Comparison of ENCODE assay signal across 8 cellular contexts in the genomic region with DNA sequence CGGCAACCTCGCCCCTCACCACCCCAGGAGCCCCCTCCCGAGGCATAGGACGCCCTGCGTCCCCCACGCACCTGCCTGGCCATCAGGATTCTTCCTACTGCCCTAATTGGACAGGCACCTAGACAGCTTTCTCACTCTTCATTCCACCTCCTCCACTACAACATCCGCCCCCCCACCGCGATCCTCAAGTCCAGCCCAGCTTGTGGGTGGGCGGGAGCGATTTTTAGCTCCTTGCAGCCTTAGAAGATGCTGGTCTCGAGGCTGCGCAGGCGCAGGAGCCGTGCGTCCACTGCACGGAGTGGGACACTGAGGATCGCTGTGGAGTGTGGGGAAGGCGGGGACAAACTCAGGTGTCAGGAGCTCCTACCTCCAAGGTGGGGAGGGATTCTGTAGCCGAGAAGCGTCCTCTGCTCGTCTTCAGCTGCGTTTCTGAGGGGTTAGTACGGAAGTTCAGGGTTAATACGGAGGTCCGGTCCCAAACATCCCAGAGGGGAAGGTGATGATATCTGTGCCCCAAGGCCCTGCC. TPM values are rescaled to one million over a fixed set of nuclear protein-coding genes. Genes with fewer than 3 reads are reported as not detected.
DNase-seq lines count a peak whose midpoint lies in the region; ATAC-seq and TF ChIP-seq lines count a peak whose summit lies in the region.

A gene (minus strand): TSS at position 162 of the 526 bp plus-strand sequence. CDS start 4,600 bp downstream, outside the sequence.

- POLR2A ChIA-PET in AG04450 (lab: Yijun Ruan, JAX), result interaction anchor here (0.6 kb wide), 1 partner anchor 393 kb away, joined by 6 read pairs; no protein-coding TSS in a partner anchor
- POLR2A ChIA-PET in HCT116 (lab: Charles Lee), result interaction anchor here (0.6 to 3.0 kb wide), 8 partner anchors 9 to 60 kb away, joined by 3 to 14 read pairs (median 3); a partner anchor contains a TSS

- H3K27me3 ChIP-seq in AG04450 (ENCODE audit: control insufficient read depth, insufficient read depth, low read length) (peaks cover 59% of the 10 kb centered on the region), HCT116 (ENCODE audit: insufficient read depth, low read length) (no peaks in the 10 kb centered on the region), lower lobe of right lung (ENCODE audit: low read depth) (peaks cover 90% of the 10 kb centered on the region)

- RAD21 ChIA-PET in HCT116 (lab: Charles Lee; ENCODE audit: low non-redundant PET in 1 of 2, low total read pairs in 2 of 2, uncharacterized antibody in 2 of 2, unreplicated experiment in 2 of 2), result no interaction called here

- H3K27ac ChIP-seq in AG04450 (ENCODE audit: low read depth, low read length), result no peak within 1 kb of the TSS
- H3K27ac ChIP-seq in HCT116 (ENCODE audit: low read depth, low read length), result peak within 1 kb of the TSS; percentile 89
- H3K27ac ChIP-seq in lower lobe of right lung, result no peak within 1 kb of the TSS

- H3K36me3 Mint-ChIP-seq in activated naive CD8-positive, alpha-beta T cell treated with anti-CD3 and anti-CD28 coated beads, Interleukin-2, amount 50 U/mL, for 24 hours (ENCODE audit: low read depth), result no peaks in the 10 kb centered on the region

- H3K4me3 Mint-ChIP-seq in activated naive CD8-positive, alpha-beta T cell treated with anti-CD3 and anti-CD28 coated beads, Interleukin-2, amount 50 U/mL, for 24 hours, result peak within 1 kb of the TSS; percentile 59

- ATAC-seq in HCT116 (peak; percentile 13), lower lobe of right lung (no peak), esophagus mucosa (no peak)
- ATAC-seq in activated naive CD8-positive, alpha-beta T cell treated with anti-CD3 and anti-CD28 coated beads, Interleukin-2, amount 50 U/mL, for 24 hours, result no peak

- H3K9me3 ChIP-seq in AG04450 (ENCODE audit: control insufficient read depth, insufficient read depth, low read length), result no peaks in the 10 kb centered on the region; the same call in 1 of the 2 replicates
- H3K9me3 ChIP-seq in HCT116 (ENCODE audit: control insufficient read depth in 1 of 2, insufficient read depth in 1 of 2, low read depth in 1 of 2, low read length in 2 of 2), result no peaks in the 10 kb centered on the region
- no peaks in the 10 kb centered on the region for H3K9me3 ChIP-seq in lower lobe of right lung

- TF ChIP-seq POLR2A in HCT116 (IDR thresholded peaks at IDR 0.05; ENCODE audit: borderline replicate concordance, extremely low read depth, insufficient read depth, insufficient read length), result no peak

- CTCF ChIA-PET in AG04450 (lab: Charles Lee) (interaction anchor here (0.9 to 1.2 kb wide), 3 partner anchors 12 to 67 kb away, joined by 4 to 6 read pairs (median 5); no protein-coding TSS in a partner anchor), HCT116 (lab: Charles Lee) (interaction anchor here (0.7 to 2.6 kb wide), 9 partner anchors 9 to 131 kb away, joined by 3 to 12 read pairs (median 4); no protein-coding TSS in a partner anchor)

- H3K36me3 ChIP-seq in HCT116 (ENCODE audit: control insufficient read depth in 1 of 2, insufficient read depth in 2 of 2, low read length in 2 of 2) (no peaks in the 10 kb centered on the region), lower lobe of right lung (no peaks in the 10 kb centered on the region)

- no TSS peak for BruUV-seq in HCT116 (replicated peaks; lab: Mats Ljungman, UMichigan)

- no peaks in the 10 kb centered on the region for H4K20me1 ChIP-seq in HCT116 (ENCODE audit: insufficient read depth)

- peak within 1 kb of the TSS; percentile 73 for H3K9ac ChIP-seq in HCT116 (ENCODE audit: low read length)

- H3K4me1 ChIP-seq in HCT116 (ENCODE audit: control insufficient read depth in 1 of 2, insufficient read depth in 2 of 2, low read length in 2 of 2), result peaks cover 41 to 64% of the 10 kb centered on the region in 2 experiments
- H3K4me1 ChIP-seq in lower lobe of right lung, result peaks cover 18% of the 10 kb centered on the region

- H3K4me1 Mint-ChIP-seq in activated naive CD8-positive, alpha-beta T cell treated with anti-CD3 and anti-CD28 coated beads, Interleukin-2, amount 50 U/mL, for 24 hours, result peaks cover 27% of the 10 kb centered on the region

- no peak within 1 kb of the TSS for H2AFZ ChIP-seq in HCT116 (ENCODE audit: low read depth, low read length, poor library complexity, severe bottlenecking)

- TF ChIP-seq RAD21 in HCT116 (IDR thresholded peaks at IDR 0.05; ENCODE audit: low read depth), result no peak

- intact Hi-C loops in HCT116 (cut with micrococcal nuclease) (no loop called here), lower lobe of right lung (cut with DNase I) (no loop called here)

- peak within 1 kb of the TSS; percentile 93 for H3K4me2 ChIP-seq in HCT116 (ENCODE audit: low read length)

- peaks cover 78% of the 10 kb centered on the region for H3K27me3 Mint-ChIP-seq in activated naive CD8-positive, alpha-beta T cell treated with anti-CD3 and anti-CD28 coated beads, Interleukin-2, amount 50 U/mL, for 24 hours

- peaks cover 8% of the 10 kb centered on the region; the same call in 1 of the 2 replicates for H3K79me2 ChIP-seq in HCT116 (ENCODE audit: insufficient read depth, low read length)

- H3K27ac Mint-ChIP-seq in activated naive CD8-positive, alpha-beta T cell treated with anti-CD3 and anti-CD28 coated beads, Interleukin-2, amount 50 U/mL, for 24 hours, result no peak within 1 kb of the TSS

- H3K4me3 ChIP-seq in AG04450 (ENCODE audit: low read depth, low read length), result peak within 1 kb of the TSS; percentile 56
- peak within 1 kb of the TSS; percentile 65 to 69 for H3K4me3 ChIP-seq in HCT116 (replicated peaks in 1 of 2; ENCODE audit: low read depth in 1 of 2, low read length in 2 of 2)
- peak within 1 kb of the TSS; percentile 47 for H3K4me3 ChIP-seq in lower lobe of right lung

- H3K9me3 Mint-ChIP-seq in activated naive CD8-positive, alpha-beta T cell treated with anti-CD3 and anti-CD28 coated beads, Interleukin-2, amount 50 U/mL, for 24 hours, result no peaks in the 10 kb centered on the region

- H3K9me2 ChIP-seq in HCT116 (ENCODE audit: insufficient read depth), result no peaks in the 10 kb centered on the region

- DNase-seq in AG04450 (ENCODE audit: low read depth, low spot score) (no peak), HCT116 (ENCODE audit: low read depth, low spot score) (no peak), lower lobe of right lung (no peak), nucleus accumbens (lab: John Stamatoyannopoulos, UW) (no peak), NCI-H446 treated with DMSO at 0.1 percent for 48 hours (lab: John Stamatoyannopoulos, UW) (no peak), hippocampal formation (lab: John Stamatoyannopoulos, UW) (no peak)
- DNase-seq in activated naive CD8-positive, alpha-beta T cell treated with anti-CD3 and anti-CD28 coated beads, Interleukin-2, amount 50 U/mL, for 24 hours, result peak; percentile 14

- TF ChIP-seq CTCF in AG04450 (IDR thresholded peaks at IDR 0.05; ENCODE audit: low read depth, low read length), result no peak
- TF ChIP-seq CTCF in HCT116 (IDR thresholded peaks at IDR 0.05 in 2 of 3, conservative IDR thresholded peaks at IDR 0.05 in 1 of 3; ENCODE audit: borderline replicate concordance in 1 of 3, insufficient read depth in 1 of 3, low read depth in 2 of 3, low read length in 2 of 3), result no peak
- no peak for TF ChIP-seq CTCF in lower lobe of right lung (IDR thresholded peaks at IDR 0.05)

TF ChIP-seq in HCT116, 20 proteins besides CTCF, POLR2A, EP300 and RAD21:
- peak; percentile 57; the same call in 1 of the 2 replicates for TF ChIP-seq EGR1 (IDR thresholded peaks at IDR 0.05; ENCODE audit: low read depth)
- no peak for TF ChIP-seq ZNF274 (IDR thresholded peaks at IDR 0.05; ENCODE audit: low read depth, low read length)

RNA-seq across cellular contexts. Expression of the gene that starts here (rescaled TPM):
- not detected in 2 replicates for polyA plus RNA-seq in AG04450 (2011; rRNA removed)
- polyA minus RNA-seq in AG04450 (2011; rRNA and poly(A)+ RNA removed), result not detected in 2 replicates
- total RNA-seq in HCT116 (2021; ENCODE audit: unreplicated experiment) (25.1 TPM), lower lobe of right lung (not detected), esophagus mucosa (not detected)
- 21.9 and 23.4 TPM in 2 replicates for polyA plus RNA-seq in HCT116 (2012)

Comparison
In these comparisons a context has a peak if more than half of its experiments do, and no peak if none do; other contexts are left out.
1. RNA of the gene that starts here (total RNA-seq): 25.1 TPM in HCT116 (single experiment); not detected in lower lobe of right lung (single experiment) and not detected in esophagus mucosa (single experiment); every median in the first group is over 10 times any median in the second.
2. Peak in every context shown above with its lines, with median percentiles within 50 percentile points of each other: H3K4me3 ChIP-seq.